19 cellular contexts compared by ENCODE assay signal in the genomic region with DNA sequence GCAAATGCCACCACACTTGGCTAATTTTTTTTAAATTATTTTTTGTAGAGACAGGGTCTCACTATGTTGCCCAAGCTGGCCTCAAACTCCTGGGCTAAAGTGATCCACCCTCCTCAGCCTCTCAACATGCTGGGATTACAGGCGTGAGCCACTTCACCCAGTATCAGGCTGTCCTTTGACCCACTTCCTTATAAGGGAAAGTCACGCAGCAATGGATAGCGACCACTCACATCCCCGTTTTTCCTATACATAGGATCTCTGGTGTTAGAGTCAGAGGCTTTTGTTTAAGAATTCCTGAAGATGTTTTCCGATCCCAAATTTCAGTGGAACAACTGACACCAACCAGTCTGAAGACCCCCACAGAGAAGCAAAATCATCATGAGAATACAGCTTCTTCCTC. TPM values are rescaled to one million over a fixed set of nuclear protein-coding genes. Genes with fewer than 3 reads are reported as not detected.
DNase-seq lines count a peak whose midpoint lies in the region; ATAC-seq and TF ChIP-seq lines count a peak whose summit lies in the region.
"Had no signal": no experiment of that assay in that cellular context is flagged by ENCODE, and none has a peak within 500 bp of the region (broad histone marks: within the 10 kb centered on the region; RNA-seq: fewer than 3 reads in every experiment).

No MANE protein-coding gene starts in this region.

- H3K4me1 ChIP-seq in breast epithelium (no peaks in the 10 kb centered on the region), RWPE2 (ENCODE audit: insufficient read depth, poor library complexity, severe bottlenecking) (peaks cover 33% of the 10 kb centered on the region), skeletal muscle satellite cell (ENCODE audit: control insufficient read depth, insufficient read depth, low read length) (peaks cover 60% of the 10 kb centered on the region)
- H3K4me1 ChIP-seq: Peyer's patch had no signal

- intact Hi-C loops in MCF 10A (cut with micrococcal nuclease): loop anchor here (2.0 to 5.0 kb wide), 2 partner anchors 98 to 174 kb away; no protein-coding TSS in a partner anchor
- intact Hi-C loops in breast epithelium (cut with DNase I; ENCODE audit: low total_unique reads): no loop called here
- intact Hi-C loops in activated CD4-positive, alpha-beta T cell treated with anti-CD3 and anti-CD28 coated beads, Interleukin-2, amount 10 ng/mL, durations not matched to agents 24 days and 14 days (cut with micrococcal nuclease): loop anchor here (5.0 kb wide), 1 partner anchor 39 kb away; a partner anchor contains a TSS

- no peak overlapping the region for H3K4me3 Mint-ChIP-seq in MCF 10A (ENCODE audit: unreplicated experiment)
- H3K4me3 Mint-ChIP-seq in activated CD4-positive, alpha-beta T cell treated with anti-CD3 and anti-CD28 coated beads, Interleukin-2, amount 10 ng/mL, durations not matched to agents 24 days and 14 days: no peak overlapping the region

- no peak for ATAC-seq in RWPE2 (ENCODE audit: low read depth)

- POLR2A ChIA-PET in MCF 10A (lab: Yijun Ruan, JAX): interaction anchor here (2.4 kb wide), 1 partner anchor 310 kb away, joined by 10 read pairs; no protein-coding TSS in a partner anchor

- TF ChIP-seq POLR2A in breast epithelium (IDR thresholded peaks at IDR 0.05): no peak

- H3K27me3 ChIP-seq in breast epithelium (no peaks in the 10 kb centered on the region), RWPE2 (ENCODE audit: insufficient read depth, poor library complexity, severe bottlenecking) (no peaks in the 10 kb centered on the region), skeletal muscle satellite cell (ENCODE audit: control insufficient read depth, insufficient read depth, low read length) (no peaks in the 10 kb centered on the region)
- H3K27me3 ChIP-seq: Peyer's patch had no signal

- H3K4me3 ChIP-seq in breast epithelium (no peak overlapping the region), RWPE2 (ENCODE audit: severe bottlenecking) (no peak overlapping the region), skeletal muscle satellite cell (ENCODE audit: low read length) (no peak overlapping the region)
- H3K4me3 ChIP-seq: Peyer's patch had no signal

- H3K4me1 Mint-ChIP-seq in MCF 10A (ENCODE audit: insufficient read depth, unreplicated experiment): peaks cover 25% of the 10 kb centered on the region
- peaks cover 38% of the 10 kb centered on the region for H3K4me1 Mint-ChIP-seq in activated CD4-positive, alpha-beta T cell treated with anti-CD3 and anti-CD28 coated beads, Interleukin-2, amount 10 ng/mL, durations not matched to agents 24 days and 14 days

- H3K27ac Mint-ChIP-seq in MCF 10A (ENCODE audit: low read depth, unreplicated experiment): peak overlapping the region; percentile 14
- no peak overlapping the region for H3K27ac Mint-ChIP-seq in activated CD4-positive, alpha-beta T cell treated with anti-CD3 and anti-CD28 coated beads, Interleukin-2, amount 10 ng/mL, durations not matched to agents 24 days and 14 days

- no peaks in the 10 kb centered on the region for H3K36me3 ChIP-seq in breast epithelium
- no peaks in the 10 kb centered on the region for H3K36me3 ChIP-seq in RWPE2 (ENCODE audit: low read depth)
- no peaks in the 10 kb centered on the region for H3K36me3 ChIP-seq in skeletal muscle satellite cell (ENCODE audit: insufficient read depth, low read length)
- H3K36me3 ChIP-seq: Peyer's patch had no signal

- TF ChIP-seq CTCF in MCF 10A (IDR thresholded peaks at IDR 0.05; ENCODE audit: unreplicated experiment): no peak
- TF ChIP-seq CTCF in breast epithelium (IDR thresholded peaks at IDR 0.05): no peak
- TF ChIP-seq CTCF in RWPE2 (IDR thresholded peaks at IDR 0.05; ENCODE audit: poor library complexity, severe bottlenecking): no peak

- no peak overlapping the region for H3K4me2 ChIP-seq in skeletal muscle satellite cell (ENCODE audit: low read length)

- CTCF ChIA-PET in MCF 10A (lab: Yijun Ruan, JAX): interaction anchor here (0.7 to 1.1 kb wide), 2 partner anchors 21 to 65 kb away, joined by 3 read pairs; no protein-coding TSS in a partner anchor

- H3K9me3 Mint-ChIP-seq in MCF 10A (ENCODE audit: unreplicated experiment): peaks cover 4% of the 10 kb centered on the region
- H3K9me3 Mint-ChIP-seq in activated CD4-positive, alpha-beta T cell treated with anti-CD3 and anti-CD28 coated beads, Interleukin-2, amount 10 ng/mL, durations not matched to agents 24 days and 14 days: peaks cover 13% of the 10 kb centered on the region

- no peaks in the 10 kb centered on the region for H3K36me3 Mint-ChIP-seq in MCF 10A (ENCODE audit: insufficient read depth, unreplicated experiment)
- H3K36me3 Mint-ChIP-seq in activated CD4-positive, alpha-beta T cell treated with anti-CD3 and anti-CD28 coated beads, Interleukin-2, amount 10 ng/mL, durations not matched to agents 24 days and 14 days (ENCODE audit: low read depth): peaks cover 4% of the 10 kb centered on the region

- DNase-seq in MCF 10A (ENCODE audit: unreplicated experiment): no peak
- DNase-seq in breast epithelium (ENCODE audit: low spot score in 2 of 2): no peak
- DNase-seq in RWPE2 (ENCODE audit: low spot score): no peak
- no peak for DNase-seq in epithelial cell of prostate (ENCODE audit: low read depth, low spot score)
- no peak for DNase-seq in NCI-H2107 (lab: John Stamatoyannopoulos, UW)
- no peak for DNase-seq in activated CD4-positive, alpha-beta T cell treated with anti-CD3 and anti-CD28 coated beads, Interleukin-2, amount 10 ng/mL, durations not matched to agents 24 days and 14 days
- no peak for DNase-seq in SW480 (ENCODE audit: low spot score)
- DNase-seq: Caco-2, DMS53, NCI-H1092 treated with DMSO at 0.1 percent for 48 hours, NCI-H1694, NCI-H446 treated with DMSO at 0.1 percent for 48 hours, NCI-H774, Peyer's patch, SHP77 treated with DMSO at 0.1 percent for 48 hours had no signal

- H3K9ac ChIP-seq in skeletal muscle satellite cell (ENCODE audit: low read depth, low read length): peak overlapping the region; percentile 68

- no TSS peak for BruUV-seq in MCF 10A (replicated peaks; lab: Mats Ljungman, UMichigan)

- H3K9me3 ChIP-seq in breast epithelium: no peaks in the 10 kb centered on the region
- no peaks in the 10 kb centered on the region for H3K9me3 ChIP-seq in RWPE2 (ENCODE audit: severe bottlenecking)
- H3K9me3 ChIP-seq in skeletal muscle satellite cell (replicated peaks; ENCODE audit: low read length): peaks cover 6% of the 10 kb centered on the region

- no peaks in the 10 kb centered on the region for H3K27me3 Mint-ChIP-seq in MCF 10A (ENCODE audit: insufficient read depth, unreplicated experiment)
- H3K27me3 Mint-ChIP-seq in activated CD4-positive, alpha-beta T cell treated with anti-CD3 and anti-CD28 coated beads, Interleukin-2, amount 10 ng/mL, durations not matched to agents 24 days and 14 days: peaks cover 5% of the 10 kb centered on the region

- H3K27ac ChIP-seq in breast epithelium: peak overlapping the region in 1 of 2 donors; percentile 72
- H3K27ac ChIP-seq in RWPE2 (ENCODE audit: poor library complexity, severe bottlenecking): peak overlapping the region; percentile 97
- peak overlapping the region; percentile 98 for H3K27ac ChIP-seq in epithelial cell of prostate
- H3K27ac ChIP-seq: Peyer's patch had no signal

RNA-seq across cellular contexts. Expression of a gene that starts 41.4 kb away (rescaled TPM):
- total RNA-seq in MCF 10A (2022) (not detected in 2 replicates), breast epithelium (1 to 10 TPM in 2 of 3 donors, under 1 TPM in 1; 0.96 to 3.8 (median 2.3) TPM)
- total RNA-seq in skeletal muscle satellite cell (2012; rRNA removed): 11.7 and 13.5 TPM in 2 replicates
- 0.38 and 0.49 TPM in 2 replicates for total RNA-seq in activated CD4-positive, alpha-beta T cell treated with anti-CD3 and anti-CD28 coated beads, Interleukin-2, amount 10 ng/mL, durations not matched to agents 24 days and 14 days
- total RNA-seq: A172, Caco-2, G401, M059J, Peyer's patch had no signal
